ENCODE assay signal across 2 cellular contexts in genomic region chr13:45063261-45063870, GRCh38.
TF ChIP-seq lines count a peak whose summit lies in the region.

No MANE protein-coding gene starts in this region.

TF ChIP-seq in IMR-90, 13 proteins besides CTCF, POLR2A, EP300 and RAD21:
- TF ChIP-seq MAZ (IDR thresholded peaks at IDR 0.05; ENCODE audit: borderline replicate concordance, low read depth, low read length) (no peak), BHLHE40 (IDR thresholded peaks at IDR 0.05; ENCODE audit: low read depth, low read length) (no peak), CHD1 (IDR thresholded peaks at IDR 0.05; ENCODE audit: low read depth, low read length) (no peak)
- TF ChIP-seq, protein P1, sequence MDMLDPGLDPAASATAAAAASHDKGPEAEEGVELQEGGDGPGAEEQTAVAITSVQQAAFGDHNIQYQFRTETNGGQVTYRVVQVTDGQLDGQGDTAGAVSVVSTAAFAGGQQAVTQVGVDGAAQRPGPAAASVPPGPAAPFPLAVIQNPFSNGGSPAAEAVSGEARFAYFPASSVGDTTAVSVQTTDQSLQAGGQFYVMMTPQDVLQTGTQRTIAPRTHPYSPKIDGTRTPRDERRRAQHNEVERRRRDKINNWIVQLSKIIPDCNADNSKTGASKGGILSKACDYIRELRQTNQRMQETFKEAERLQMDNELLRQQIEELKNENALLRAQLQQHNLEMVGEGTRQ (IDR thresholded peaks at IDR 0.05; ENCODE audit: low read depth, low read length), result no peak

TF ChIP-seq in H1, 55 proteins besides CTCF, POLR2A, EP300 and RAD21:
- TF ChIP-seq TCF12 (IDR thresholded peaks at IDR 0.05; ENCODE audit: low read depth, low read length) (no peak), SP2 (IDR thresholded peaks at IDR 0.05; ENCODE audit: low read length) (no peak), MAFK (IDR thresholded peaks at IDR 0.05; ENCODE audit: low read depth, low read length) (no peak), TAF1 (IDR thresholded peaks at IDR 0.05; ENCODE audit: low read depth, low read length) (no peak), JUN (IDR thresholded peaks at IDR 0.05; ENCODE audit: low read depth, low read length) (no peak), HDAC2 (IDR thresholded peaks at IDR 0.05; ENCODE audit: borderline replicate concordance in 1 of 2, low read depth in 2 of 2, low read length in 2 of 2) (no peak), POLR2AphosphoS5 (IDR thresholded peaks at IDR 0.05; ENCODE audit: low read depth, low read length) (no peak), EZH2 (IDR thresholded peaks at IDR 0.05; ENCODE audit: low read depth, low read length, severe bottlenecking) (no peak), RFX5 (IDR thresholded peaks at IDR 0.05; ENCODE audit: borderline replicate concordance, low read depth, low read length) (no peak), CHD1 (IDR thresholded peaks at IDR 0.05; ENCODE audit: low read depth, low read length) (no peak), CHD2 (IDR thresholded peaks at IDR 0.05; ENCODE audit: low read length) (no peak)
- TF ChIP-seq, protein P2, sequence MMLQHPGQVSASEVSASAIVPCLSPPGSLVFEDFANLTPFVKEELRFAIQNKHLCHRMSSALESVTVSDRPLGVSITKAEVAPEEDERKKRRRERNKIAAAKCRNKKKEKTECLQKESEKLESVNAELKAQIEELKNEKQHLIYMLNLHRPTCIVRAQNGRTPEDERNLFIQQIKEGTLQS (IDR thresholded peaks at IDR 0.05; ENCODE audit: insufficient read depth, low read depth, low read length), result no peak
